In the genomic region with DNA sequence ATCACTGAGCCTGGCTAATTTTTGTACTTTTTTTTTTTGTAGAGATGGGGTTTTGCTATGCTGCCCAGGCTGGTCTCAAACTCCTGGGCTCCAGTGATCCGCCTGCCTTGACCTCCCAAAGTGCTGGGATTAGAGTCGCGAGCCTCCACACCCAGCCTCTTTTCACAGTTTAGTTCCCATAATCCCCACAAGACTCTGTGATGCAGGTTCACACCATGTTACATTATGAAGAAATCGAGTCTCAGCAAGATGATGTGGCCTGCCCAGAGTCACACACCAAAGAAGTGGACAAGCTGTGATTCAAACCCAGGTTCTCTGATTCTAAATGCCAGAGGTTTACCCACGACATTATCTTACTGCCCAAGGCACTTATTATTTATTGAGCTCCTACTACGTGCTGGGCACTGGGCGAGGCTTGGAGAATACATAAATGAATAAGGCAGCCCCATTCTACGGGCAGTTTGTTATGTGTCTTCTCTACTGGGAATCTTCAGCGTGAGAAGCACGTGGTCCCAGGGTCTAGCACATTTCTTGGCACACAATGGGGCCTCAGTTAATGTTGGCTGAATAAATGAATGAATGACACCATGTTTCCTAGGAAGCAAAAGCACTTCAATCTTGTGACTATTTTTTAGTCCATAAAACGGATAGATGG, we compare ENCODE assay signal across 31 cellular contexts. TPM values are rescaled to one million over a fixed set of nuclear protein-coding genes. Genes with fewer than 3 reads are reported as not detected.
"Had no signal": no experiment of that assay in that cellular context is flagged by ENCODE, and none has a peak within 500 bp of the region (broad histone marks: within the 10 kb centered on the region; RNA-seq: fewer than 3 reads in every experiment).

No MANE protein-coding gene starts in this region.

- H3K9me3 ChIP-seq: MG63, SJCRH30 had no signal

- ATAC-seq: activated CD8-positive, alpha-beta T cell treated with anti-CD3 and anti-CD28 coated beads, Interleukin-2, amount 10 ng/mL, durations not matched to agents 7 days and 5 days; Panc1 had no signal

- H3K27ac Mint-ChIP-seq: activated CD4-positive, alpha-beta T cell treated with anti-CD3 and anti-CD28 coated beads, Interleukin-2, amount 10 ng/mL, durations not matched to agents 7 days and 5 days; activated CD8-positive, alpha-beta T cell treated with anti-CD3 and anti-CD28 coated beads, Interleukin-2, amount 10 ng/mL, durations not matched to agents 7 days and 5 days; activated naive CD8-positive, alpha-beta T cell treated with anti-CD3 and anti-CD28 coated beads for 36 hours; IgD-negative memory B cell had no signal

- H3K27me3 ChIP-seq: brain microvascular endothelial cell, MG63, SJCRH30 had no signal

- DNase-seq: activated CD4-positive, alpha-beta T cell treated with anti-CD3 and anti-CD28 coated beads for 1 hour; activated CD4-positive, alpha-beta T cell treated with anti-CD3 and anti-CD28 coated beads, Interleukin-2, amount 10 ng/mL, durations not matched to agents 7 days and 5 days; activated CD4-positive, alpha-beta T cell treated with anti-CD3 and anti-CD28 coated beads, Interleukin-2, amount 50 U/mL, for 48 hours; activated CD4-positive, CD25-positive, alpha-beta regulatory T cell; activated CD8-positive, alpha-beta memory T cell treated with anti-CD3 and anti-CD28 coated beads, Interleukin-2, amount 50 U/mL, for 48 hours; activated CD8-positive, alpha-beta T cell treated with anti-CD3 and anti-CD28 coated beads, Interleukin-2, amount 10 ng/mL, durations not matched to agents 7 days and 5 days; activated effector memory CD4-positive, alpha-beta T cell treated with anti-CD3 and anti-CD28 coated beads, Interleukin-2, amount 50 U/mL, for 16 hours; activated naive CD4-positive, alpha-beta T cell; activated naive CD4-positive, alpha-beta T cell treated with anti-CD3 and anti-CD28 coated beads, Interleukin-2, amount 50 U/mL, for 16 hours; activated naive CD8-positive, alpha-beta T cell treated with anti-CD3 and anti-CD28 coated beads for 36 hours; activated T-cell treated with anti-CD3 and anti-CD28 coated beads, Interleukin-2, amount 50 U/mL, for 48 hours; amniotic stem cell; aorta; brain microvascular endothelial cell; central memory CD4-positive, alpha-beta T cell; KG1; MG63; NCI-H1092 treated with DMSO at 0.1 percent for 48 hours; NCI-H187; NCI-H2029 treated with DMSO at 0.1 percent for 48 hours; NCI-H2107; NCI-H2171 treated with DMSO at 0.1 percent for 48 hours; NCI-H446 treated with DMSO at 0.1 percent for 48 hours; NCI-H524 treated with DMSO at 0.1 percent for 48 hours; SHP77; T1000; WERI-Rb-1 had no signal

- H3K27me3 Mint-ChIP-seq: activated CD4-positive, alpha-beta T cell treated with anti-CD3 and anti-CD28 coated beads, Interleukin-2, amount 10 ng/mL, durations not matched to agents 7 days and 5 days; activated naive CD8-positive, alpha-beta T cell treated with anti-CD3 and anti-CD28 coated beads for 36 hours had no signal

- H3K27ac ChIP-seq: brain microvascular endothelial cell, SJCRH30, SK-N-MC, WERI-Rb-1 had no signal

- H3K4me1 ChIP-seq: SJCRH30 had no signal

- H3K9me3 Mint-ChIP-seq: activated CD4-positive, alpha-beta T cell treated with anti-CD3 and anti-CD28 coated beads, Interleukin-2, amount 10 ng/mL, durations not matched to agents 7 days and 5 days; activated naive CD8-positive, alpha-beta T cell treated with anti-CD3 and anti-CD28 coated beads for 36 hours; IgD-negative memory B cell had no signal

- H3K4me3 Mint-ChIP-seq: activated CD4-positive, alpha-beta T cell treated with anti-CD3 and anti-CD28 coated beads, Interleukin-2, amount 10 ng/mL, durations not matched to agents 7 days and 5 days; activated CD8-positive, alpha-beta T cell treated with anti-CD3 and anti-CD28 coated beads, Interleukin-2, amount 10 ng/mL, durations not matched to agents 7 days and 5 days; activated naive CD8-positive, alpha-beta T cell treated with anti-CD3 and anti-CD28 coated beads for 36 hours; IgD-negative memory B cell had no signal

- H3K36me3 Mint-ChIP-seq: activated naive CD8-positive, alpha-beta T cell treated with anti-CD3 and anti-CD28 coated beads for 36 hours had no signal

- H3K36me3 ChIP-seq: brain microvascular endothelial cell, MG63, SJCRH30, WERI-Rb-1 had no signal

- H3K4me3 ChIP-seq: MG63, SJCRH30, SK-N-MC had no signal

RNA-seq across cellular contexts. Expression of gene OASL, which starts 23.5 kb away (rescaled TPM):
- total RNA-seq: SJCRH30 had no signal
